ENCODE assay signal across 3 cellular contexts in the genomic region with DNA sequence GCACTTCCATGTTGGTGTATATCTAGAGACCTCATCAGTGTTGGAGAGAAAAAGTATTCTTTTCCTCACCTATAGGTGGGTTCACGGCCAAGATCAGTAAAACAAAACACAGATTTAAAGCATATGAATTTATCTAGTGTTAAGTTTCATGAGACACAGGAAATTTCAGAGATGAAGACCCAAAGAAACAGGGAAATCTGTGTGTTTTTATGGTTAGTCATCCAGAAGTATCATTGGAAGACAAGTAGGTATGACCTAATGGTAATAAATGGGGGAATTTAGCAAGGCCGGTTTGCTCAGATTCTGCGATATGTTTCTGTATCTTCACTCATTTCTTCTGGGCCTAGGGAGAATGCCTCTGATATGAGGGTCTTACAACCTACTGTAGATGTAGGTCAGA.
TF ChIP-seq lines count a peak whose summit lies in the region.

No MANE protein-coding gene starts in this region.

TF ChIP-seq in SK-N-SH, 30 proteins besides CTCF, POLR2A, EP300 and RAD21 (continued from another document):
- TF ChIP-seq, protein P1, sequence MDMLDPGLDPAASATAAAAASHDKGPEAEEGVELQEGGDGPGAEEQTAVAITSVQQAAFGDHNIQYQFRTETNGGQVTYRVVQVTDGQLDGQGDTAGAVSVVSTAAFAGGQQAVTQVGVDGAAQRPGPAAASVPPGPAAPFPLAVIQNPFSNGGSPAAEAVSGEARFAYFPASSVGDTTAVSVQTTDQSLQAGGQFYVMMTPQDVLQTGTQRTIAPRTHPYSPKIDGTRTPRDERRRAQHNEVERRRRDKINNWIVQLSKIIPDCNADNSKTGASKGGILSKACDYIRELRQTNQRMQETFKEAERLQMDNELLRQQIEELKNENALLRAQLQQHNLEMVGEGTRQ (IDR thresholded peaks at IDR 0.05; ENCODE audit: borderline replicate concordance, low read depth, low read length): no peak
- TF ChIP-seq MEF2A (IDR thresholded peaks at IDR 0.05; ENCODE audit: borderline replicate concordance, low read depth): no peak
- TF ChIP-seq GATA2 (CRISPR knock-in tag; IDR thresholded peaks at IDR 0.05): no peak
- no peak for TF ChIP-seq FOXM1 (IDR thresholded peaks at IDR 0.05; ENCODE audit: low read depth)
- no peak for TF ChIP-seq PBX3 (IDR thresholded peaks at IDR 0.05)
- no peak for TF ChIP-seq RFX5 (IDR thresholded peaks at IDR 0.05; ENCODE audit: low read length)
- TF ChIP-seq USF1 (IDR thresholded peaks at IDR 0.05; ENCODE audit: borderline replicate concordance, low read depth): no peak
- no peak for TF ChIP-seq JUND (IDR thresholded peaks at IDR 0.05)
- TF ChIP-seq SIN3A (IDR thresholded peaks at IDR 0.05; ENCODE audit: borderline replicate concordance, low read depth, low read length): no peak
- TF ChIP-seq, protein P2, sequence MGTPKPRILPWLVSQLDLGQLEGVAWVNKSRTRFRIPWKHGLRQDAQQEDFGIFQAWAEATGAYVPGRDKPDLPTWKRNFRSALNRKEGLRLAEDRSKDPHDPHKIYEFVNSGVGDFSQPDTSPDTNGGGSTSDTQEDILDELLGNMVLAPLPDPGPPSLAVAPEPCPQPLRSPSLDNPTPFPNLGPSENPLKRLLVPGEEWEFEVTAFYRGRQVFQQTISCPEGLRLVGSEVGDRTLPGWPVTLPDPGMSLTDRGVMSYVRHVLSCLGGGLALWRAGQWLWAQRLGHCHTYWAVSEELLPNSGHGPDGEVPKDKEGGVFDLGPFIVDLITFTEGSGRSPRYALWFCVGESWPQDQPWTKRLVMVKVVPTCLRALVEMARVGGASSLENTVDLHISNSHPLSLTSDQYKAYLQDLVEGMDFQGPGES (IDR thresholded peaks at IDR 0.05; ENCODE audit: low read depth, low read length): no peak

TF ChIP-seq in SK-N-SH treated with all-trans-retinoic acid at 6 μM for 48 hours, 23 proteins besides CTCF, POLR2A, EP300 and RAD21 (continued from another document):
- TF ChIP-seq ZNF565 (CRISPR knock-in tag; conservative IDR thresholded peaks at IDR 0.05; ENCODE audit: low read depth) (no peak), ZFP30 (CRISPR knock-in tag; IDR thresholded peaks at IDR 0.05) (no peak), SNAI2 (CRISPR knock-in tag; IDR thresholded peaks at IDR 0.05) (no peak), POU6F1 (CRISPR knock-in tag; IDR thresholded peaks at IDR 0.05; ENCODE audit: borderline replicate concordance, low read depth) (no peak), ARNTL (CRISPR knock-in tag; IDR thresholded peaks at IDR 0.05; ENCODE audit: borderline replicate concordance, low read depth) (no peak), ZNF70 (CRISPR knock-in tag; IDR thresholded peaks at IDR 0.05) (no peak), ZC3H10 (CRISPR knock-in tag; IDR thresholded peaks at IDR 0.05) (no peak), OSR1 (CRISPR knock-in tag; IDR thresholded peaks at IDR 0.05) (no peak), TOX (CRISPR knock-in tag; IDR thresholded peaks at IDR 0.05; ENCODE audit: borderline replicate concordance) (no peak), BACH2 (CRISPR knock-in tag; IDR thresholded peaks at IDR 0.05; ENCODE audit: borderline replicate concordance) (no peak), ZFP3 (CRISPR knock-in tag; IDR thresholded peaks at IDR 0.05) (no peak), GLIS3 (CRISPR knock-in tag; IDR thresholded peaks at IDR 0.05) (no peak)
- TF ChIP-seq, protein P3, sequence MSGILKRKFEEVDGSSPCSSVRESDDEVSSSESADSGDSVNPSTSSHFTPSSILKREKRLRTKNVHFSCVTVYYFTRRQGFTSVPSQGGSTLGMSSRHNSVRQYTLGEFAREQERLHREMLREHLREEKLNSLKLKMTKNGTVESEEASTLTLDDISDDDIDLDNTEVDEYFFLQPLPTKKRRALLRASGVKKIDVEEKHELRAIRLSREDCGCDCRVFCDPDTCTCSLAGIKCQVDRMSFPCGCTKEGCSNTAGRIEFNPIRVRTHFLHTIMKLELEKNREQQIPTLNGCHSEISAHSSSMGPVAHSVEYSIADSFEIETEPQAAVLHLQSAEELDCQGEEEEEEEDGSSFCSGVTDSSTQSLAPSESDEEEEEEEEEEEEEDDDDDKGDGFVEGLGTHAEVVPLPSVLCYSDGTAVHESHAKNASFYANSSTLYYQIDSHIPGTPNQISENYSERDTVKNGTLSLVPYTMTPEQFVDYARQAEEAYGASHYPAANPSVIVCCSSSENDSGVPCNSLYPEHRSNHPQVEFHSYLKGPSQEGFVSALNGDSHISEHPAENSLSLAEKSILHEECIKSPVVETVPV (CRISPR knock-in tag; IDR thresholded peaks at IDR 0.05): no peak
- TF ChIP-seq, protein P4, sequence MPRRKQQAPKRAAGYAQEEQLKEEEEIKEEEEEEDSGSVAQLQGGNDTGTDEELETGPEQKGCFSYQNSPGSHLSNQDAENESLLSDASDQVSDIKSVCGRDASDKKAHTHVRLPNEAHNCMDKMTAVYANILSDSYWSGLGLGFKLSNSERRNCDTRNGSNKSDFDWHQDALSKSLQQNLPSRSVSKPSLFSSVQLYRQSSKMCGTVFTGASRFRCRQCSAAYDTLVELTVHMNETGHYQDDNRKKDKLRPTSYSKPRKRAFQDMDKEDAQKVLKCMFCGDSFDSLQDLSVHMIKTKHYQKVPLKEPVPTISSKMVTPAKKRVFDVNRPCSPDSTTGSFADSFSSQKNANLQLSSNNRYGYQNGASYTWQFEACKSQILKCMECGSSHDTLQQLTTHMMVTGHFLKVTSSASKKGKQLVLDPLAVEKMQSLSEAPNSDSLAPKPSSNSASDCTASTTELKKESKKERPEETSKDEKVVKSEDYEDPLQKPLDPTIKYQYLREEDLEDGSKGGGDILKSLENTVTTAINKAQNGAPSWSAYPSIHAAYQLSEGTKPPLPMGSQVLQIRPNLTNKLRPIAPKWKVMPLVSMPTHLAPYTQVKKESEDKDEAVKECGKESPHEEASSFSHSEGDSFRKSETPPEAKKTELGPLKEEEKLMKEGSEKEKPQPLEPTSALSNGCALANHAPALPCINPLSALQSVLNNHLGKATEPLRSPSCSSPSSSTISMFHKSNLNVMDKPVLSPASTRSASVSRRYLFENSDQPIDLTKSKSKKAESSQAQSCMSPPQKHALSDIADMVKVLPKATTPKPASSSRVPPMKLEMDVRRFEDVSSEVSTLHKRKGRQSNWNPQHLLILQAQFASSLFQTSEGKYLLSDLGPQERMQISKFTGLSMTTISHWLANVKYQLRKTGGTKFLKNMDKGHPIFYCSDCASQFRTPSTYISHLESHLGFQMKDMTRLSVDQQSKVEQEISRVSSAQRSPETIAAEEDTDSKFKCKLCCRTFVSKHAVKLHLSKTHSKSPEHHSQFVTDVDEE (CRISPR knock-in tag; IDR thresholded peaks at IDR 0.05): no peak

TF ChIP-seq in IMR-90, 13 proteins besides CTCF, POLR2A, EP300 and RAD21 (continued from another document):
- TF ChIP-seq BHLHE40 (IDR thresholded peaks at IDR 0.05; ENCODE audit: low read depth, low read length) (no peak), MAFK (IDR thresholded peaks at IDR 0.05; ENCODE audit: low read depth, low read length) (no peak), CHD1 (IDR thresholded peaks at IDR 0.05; ENCODE audit: low read depth, low read length) (no peak), SMC3 (IDR thresholded peaks at IDR 0.05; ENCODE audit: low read depth, low read length) (no peak), NFE2L2 (IDR thresholded peaks at IDR 0.05; ENCODE audit: low read depth, low read length) (no peak), RCOR1 (IDR thresholded peaks at IDR 0.05; ENCODE audit: insufficient replicate concordance, low read length) (no peak), CEBPB (IDR thresholded peaks at IDR 0.05; ENCODE audit: low read depth, low read length) (no peak), RFX5 (IDR thresholded peaks at IDR 0.05; ENCODE audit: low read depth, low read length) (no peak), FOS (IDR thresholded peaks at IDR 0.05; ENCODE audit: low read depth, low read length) (no peak)
- TF ChIP-seq, protein P5, sequence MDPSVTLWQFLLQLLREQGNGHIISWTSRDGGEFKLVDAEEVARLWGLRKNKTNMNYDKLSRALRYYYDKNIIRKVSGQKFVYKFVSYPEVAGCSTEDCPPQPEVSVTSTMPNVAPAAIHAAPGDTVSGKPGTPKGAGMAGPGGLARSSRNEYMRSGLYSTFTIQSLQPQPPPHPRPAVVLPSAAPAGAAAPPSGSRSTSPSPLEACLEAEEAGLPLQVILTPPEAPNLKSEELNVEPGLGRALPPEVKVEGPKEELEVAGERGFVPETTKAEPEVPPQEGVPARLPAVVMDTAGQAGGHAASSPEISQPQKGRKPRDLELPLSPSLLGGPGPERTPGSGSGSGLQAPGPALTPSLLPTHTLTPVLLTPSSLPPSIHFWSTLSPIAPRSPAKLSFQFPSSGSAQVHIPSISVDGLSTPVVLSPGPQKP (IDR thresholded peaks at IDR 0.05; ENCODE audit: borderline replicate concordance, low read depth, low read length): no peak
- TF ChIP-seq, protein P1 (IDR thresholded peaks at IDR 0.05; ENCODE audit: low read depth, low read length): no peak
